Comparison of ENCODE assay signal across 9 cellular contexts in the genomic region with DNA sequence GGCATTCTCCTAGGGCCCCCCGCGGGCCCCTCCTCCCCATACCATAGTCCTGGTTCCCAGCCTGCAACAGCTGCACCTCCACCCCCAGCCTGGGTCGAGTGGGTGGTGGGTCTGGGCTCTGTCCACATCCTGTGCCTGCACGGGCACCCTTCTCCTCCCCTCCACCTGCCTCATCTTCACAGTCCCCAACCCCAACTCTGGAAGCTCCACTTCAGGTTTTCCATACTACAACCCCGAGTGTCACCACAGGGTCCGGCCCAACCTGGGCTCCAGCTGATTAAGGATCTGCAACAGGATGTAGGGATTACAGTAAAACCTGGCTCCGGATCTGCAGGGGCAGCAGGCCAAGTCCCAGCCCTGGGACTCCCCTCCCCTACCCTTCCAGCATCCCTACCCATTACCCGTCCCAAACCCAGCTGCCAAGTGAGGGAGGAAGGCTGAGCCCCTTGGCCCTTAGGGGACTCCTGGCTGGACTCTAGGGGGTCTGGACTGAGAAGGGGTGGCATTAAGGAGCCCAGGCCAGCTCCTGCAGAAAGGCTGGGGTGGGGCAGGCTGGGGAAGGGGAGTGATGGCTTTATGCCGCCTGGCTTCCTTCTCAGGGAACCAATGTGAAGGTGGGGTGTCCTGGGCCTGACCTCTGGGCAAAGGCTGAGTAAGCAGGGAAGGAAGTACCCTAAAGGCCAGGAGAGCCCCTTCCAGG.
DNase-seq lines count a peak whose midpoint lies in the region; ATAC-seq and TF ChIP-seq lines count a peak whose summit lies in the region.
"Had no signal": no experiment of that assay in that cellular context is flagged by ENCODE, and none has a peak within 500 bp of the region (broad histone marks: within the 10 kb centered on the region; RNA-seq: fewer than 3 reads in every experiment).

No MANE protein-coding gene starts in this region.

- no peak overlapping the region for H3K9ac ChIP-seq in SK-N-SH

- peak; percentile 96 for DNase-seq in COLO668 (lab: John Stamatoyannopoulos, UW; ENCODE audit: unreplicated experiment)
- peak; percentile 77 for DNase-seq in HT1080 (ENCODE audit: low read depth)
- peak; percentile 91 for DNase-seq in SK-N-SH
- peak; percentile 88 for DNase-seq in iPS DF 19.7 (ENCODE audit: low read depth, low spot score)
- DNase-seq in stimulated activated CD4-positive, alpha-beta T cell treated with anti-CD3 and anti-CD28 coated beads, Interleukin-4, amount 100 ng/mL, for 4 hours, result no peak
- no peak for DNase-seq in GM10248 (ENCODE audit: extremely low spot score)
- DNase-seq in pons (ENCODE audit: low spot score), result no peak

- POLR2A ChIA-PET in SK-N-SH (lab: Yijun Ruan, JAX), result interaction anchor here (1.4 kb wide), 1 partner anchor 11 kb away, joined by 3 read pairs; no protein-coding TSS in a partner anchor
- POLR2A ChIA-PET in GM10248 (lab: Yijun Ruan, JAX), result no interaction called here

- H3K4me2 ChIP-seq in SK-N-SH, result no peak overlapping the region

- H3K36me3 ChIP-seq in SK-N-SH (replicated peaks in 1 of 2; ENCODE audit: control insufficient read depth in 1 of 2, insufficient read depth in 2 of 2, low read length in 1 of 2), result no peaks in the 10 kb centered on the region

- H3K27me3 ChIP-seq in SK-N-SH (ENCODE audit: insufficient read depth), result no peaks in the 10 kb centered on the region
- H3K27me3 ChIP-seq: dorsolateral prefrontal cortex had no signal

- TF ChIP-seq RAD21 in SK-N-SH (IDR thresholded peaks at IDR 0.05; ENCODE audit: low read length), result peak; percentile 32

- peak overlapping the region in 1 of 2 experiments; percentile 53; a peak in 1 of 4 replicates for H3K27ac ChIP-seq in SK-N-SH (ENCODE audit: low read depth in 2 of 2, low read length in 1 of 2)
- H3K27ac ChIP-seq: dorsolateral prefrontal cortex had no signal

- no peak overlapping the region for H3K4me3 ChIP-seq in SK-N-SH (ENCODE audit: low read depth in 2 of 2, low read length in 1 of 2)
- H3K4me3 ChIP-seq: dorsolateral prefrontal cortex had no signal

- H2AFZ ChIP-seq in SK-N-SH (ENCODE audit: low read depth), result no peak overlapping the region

- no peaks in the 10 kb centered on the region for H3K79me2 ChIP-seq in SK-N-SH (ENCODE audit: insufficient read depth)

- TF ChIP-seq CTCF in SK-N-SH (IDR thresholded peaks at IDR 0.05) (no peak), GM10248 (IDR thresholded peaks at IDR 0.05; ENCODE audit: control extremely low read depth, extremely low read depth, low read depth, missing control alignments) (no peak)

- peaks cover 0 to 40% of the 10 kb centered on the region in 2 experiments; a peak in 1 of 4 replicates for H3K4me1 ChIP-seq in SK-N-SH (ENCODE audit: control insufficient read depth in 1 of 2, insufficient read depth in 2 of 2, low read depth in 1 of 2, low read length in 1 of 2)

- no peaks in the 10 kb centered on the region for H3K9me3 ChIP-seq in SK-N-SH

- no peaks in the 10 kb centered on the region for H4K20me1 ChIP-seq in SK-N-SH (ENCODE audit: insufficient read depth)

- CTCF ChIA-PET in SK-N-SH (lab: Yijun Ruan, JAX), result interaction anchor here (0.6 to 2.0 kb wide), 15 partner anchors 9 to 986 kb away, joined by 3 to 7 read pairs (median 3); partner anchors contain the start of gene CASZ1
- CTCF ChIA-PET in GM10248 (lab: Yijun Ruan, JAX), result interaction anchor here (1.4 kb wide), 1 partner anchor 188 kb away, joined by 3 read pairs; no protein-coding TSS in a partner anchor

- WGBS in SK-N-SH (ENCODE audit: low lambda C conversion rate), result 58% methylated on average over 8 of the region's 9 CpGs

- peak in 1 of 2 experiments; percentile 32; a peak in 2 of 4 replicates for TF ChIP-seq EP300 in SK-N-SH (IDR thresholded peaks at IDR 0.05; ENCODE audit: borderline replicate concordance in 1 of 2, low read depth in 1 of 2, low read length in 1 of 2)

- no peak for ATAC-seq in HG03521 (IDR thresholded peaks at IDR 0.05; ENCODE audit: unreplicated experiment)

- no peaks in the 10 kb centered on the region for H3F3A ChIP-seq in SK-N-SH (replicated peaks; ENCODE audit: insufficient read depth)

- H3K9me2 ChIP-seq in SK-N-SH, result no peaks in the 10 kb centered on the region

TF ChIP-seq in SK-N-SH, 30 proteins besides CTCF, POLR2A, EP300 and RAD21 (continues in another document):
- no peak for TF ChIP-seq IRF3 (IDR thresholded peaks at IDR 0.05; ENCODE audit: low read depth, low read length)
- no peak for TF ChIP-seq SIN3A (IDR thresholded peaks at IDR 0.05; ENCODE audit: borderline replicate concordance, low read depth, low read length)
- no peak for TF ChIP-seq TCF12 (IDR thresholded peaks at IDR 0.05)
- peak; percentile 20 for TF ChIP-seq SMC3 (IDR thresholded peaks at IDR 0.05; ENCODE audit: low read depth, low read length)
- TF ChIP-seq, protein P1, sequence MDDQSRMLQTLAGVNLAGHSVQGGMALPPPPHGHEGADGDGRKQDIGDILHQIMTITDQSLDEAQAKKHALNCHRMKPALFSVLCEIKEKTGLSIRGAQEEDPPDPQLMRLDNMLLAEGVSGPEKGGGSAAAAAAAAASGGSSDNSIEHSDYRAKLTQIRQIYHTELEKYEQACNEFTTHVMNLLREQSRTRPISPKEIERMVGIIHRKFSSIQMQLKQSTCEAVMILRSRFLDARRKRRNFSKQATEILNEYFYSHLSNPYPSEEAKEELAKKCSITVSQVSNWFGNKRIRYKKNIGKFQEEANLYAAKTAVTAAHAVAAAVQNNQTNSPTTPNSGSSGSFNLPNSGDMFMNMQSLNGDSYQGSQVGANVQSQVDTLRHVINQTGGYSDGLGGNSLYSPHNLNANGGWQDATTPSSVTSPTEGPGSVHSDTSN (IDR thresholded peaks at IDR 0.05), result 0 out of 2 replicates have a peak, but pooled peaks have one; percentile 20
- TF ChIP-seq TAF1 (IDR thresholded peaks at IDR 0.05; ENCODE audit: borderline replicate concordance, low read depth, low read length), result 0 out of 2 replicates have a peak, but pooled peaks have one; percentile 7
- TF ChIP-seq, protein P2, sequence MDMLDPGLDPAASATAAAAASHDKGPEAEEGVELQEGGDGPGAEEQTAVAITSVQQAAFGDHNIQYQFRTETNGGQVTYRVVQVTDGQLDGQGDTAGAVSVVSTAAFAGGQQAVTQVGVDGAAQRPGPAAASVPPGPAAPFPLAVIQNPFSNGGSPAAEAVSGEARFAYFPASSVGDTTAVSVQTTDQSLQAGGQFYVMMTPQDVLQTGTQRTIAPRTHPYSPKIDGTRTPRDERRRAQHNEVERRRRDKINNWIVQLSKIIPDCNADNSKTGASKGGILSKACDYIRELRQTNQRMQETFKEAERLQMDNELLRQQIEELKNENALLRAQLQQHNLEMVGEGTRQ (IDR thresholded peaks at IDR 0.05; ENCODE audit: borderline replicate concordance, low read depth, low read length), result no peak
- TF ChIP-seq GATA2 (CRISPR knock-in tag; IDR thresholded peaks at IDR 0.05), result no peak
- no peak for TF ChIP-seq MEF2A (IDR thresholded peaks at IDR 0.05; ENCODE audit: borderline replicate concordance, low read depth)
- TF ChIP-seq MAX (IDR thresholded peaks at IDR 0.05; ENCODE audit: low read depth), result no peak
- no peak for TF ChIP-seq TEAD4 (IDR thresholded peaks at IDR 0.05; ENCODE audit: borderline replicate concordance, insufficient read depth)
- no peak for TF ChIP-seq YY1 (IDR thresholded peaks at IDR 0.05; ENCODE audit: low read depth)
- TF ChIP-seq FOXJ3 (CRISPR knock-in tag; IDR thresholded peaks at IDR 0.05), result no peak
- peak; percentile 62 for TF ChIP-seq RCOR1 (IDR thresholded peaks at IDR 0.05; ENCODE audit: low read length)
- peak; percentile 77 for TF ChIP-seq JUND (IDR thresholded peaks at IDR 0.05)
- no peak for TF ChIP-seq FOXM1 (IDR thresholded peaks at IDR 0.05; ENCODE audit: low read depth)
- TF ChIP-seq REST (IDR thresholded peaks at IDR 0.05; ENCODE audit: low read depth, low read length), result no peak

Comparison
In these comparisons a context has a peak if more than half of its experiments do, and no peak if none do; other contexts are left out.
1. DNase-seq: peak in COLO668 (single experiment), HT1080 (single experiment), SK-N-SH (single experiment) and iPS DF 19.7 (single experiment); none in stimulated activated CD4-positive, alpha-beta T cell treated with anti-CD3 and anti-CD28 coated beads, Interleukin-4, amount 100 ng/mL, for 4 hours (0 of 2), GM10248 (single experiment) and pons (single experiment).